In the genomic region with DNA sequence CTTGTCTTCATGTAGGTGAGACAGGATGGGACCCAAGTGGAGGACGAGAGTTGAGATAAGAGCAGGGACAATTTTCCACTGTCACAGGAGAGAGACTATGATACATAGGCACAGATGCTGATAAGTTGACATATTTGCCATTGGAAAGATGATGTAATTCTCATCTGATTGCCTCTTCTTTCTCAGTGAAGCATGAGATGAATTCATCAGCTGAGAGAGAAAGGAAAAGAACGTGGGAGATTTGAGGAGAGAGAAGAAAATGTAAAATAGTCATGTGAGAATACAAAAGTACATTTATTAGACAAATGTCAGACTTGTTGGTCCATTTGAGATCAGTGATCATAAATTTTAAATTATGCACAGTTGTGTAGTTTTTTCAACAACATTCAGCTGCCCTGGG, we compare ENCODE assay signal across 25 cellular contexts.
DNase-seq lines count a peak whose midpoint lies in the region; ATAC-seq, FAIRE-seq and TF ChIP-seq lines count a peak whose summit lies in the region.
"Had no signal": no experiment of that assay in that cellular context is flagged by ENCODE, and none has a peak within 500 bp of the region (broad histone marks: within the 10 kb centered on the region; RNA-seq: fewer than 3 reads in every experiment).

No MANE protein-coding gene starts in this region.

- H3K79me2 ChIP-seq in K562 (ENCODE audit: control insufficient read depth, insufficient read depth, low read length), result no peaks in the 10 kb centered on the region

- H3K4me1 ChIP-seq in A673 (ENCODE audit: insufficient read depth, low read length, poor library complexity, severe bottlenecking), result peaks cover 11% of the 10 kb centered on the region
- no peaks in the 10 kb centered on the region for H3K4me1 ChIP-seq in K562 (replicated peaks in 1 of 2; ENCODE audit: control insufficient read depth in 2 of 2, insufficient read depth in 2 of 2, low read length in 2 of 2)
- no peaks in the 10 kb centered on the region for H3K4me1 ChIP-seq in right cardiac atrium (ENCODE audit: control insufficient read depth, insufficient read depth, low read length)
- H3K4me1 ChIP-seq: HAP-1, Peyer's patch had no signal

- no TSS peak for BruUV-seq in A673 (replicated peaks; lab: Mats Ljungman, UMichigan)
- no TSS peak for BruUV-seq in K562 (replicated peaks; lab: Mats Ljungman, UMichigan)

- H3K4me3 ChIP-seq in A673 (ENCODE audit: low read depth, low read length, poor library complexity, severe bottlenecking), result no peak overlapping the region
- no peak overlapping the region for H3K4me3 ChIP-seq in K562
- H3K4me3 ChIP-seq in right cardiac atrium (ENCODE audit: low read length), result no peak overlapping the region
- H3K4me3 ChIP-seq: GM12878, HAP-1, Peyer's patch, SK-N-MC had no signal

- TF ChIP-seq CTCF in A673 (conservative IDR thresholded peaks at IDR 0.05; ENCODE audit: low read depth, low read length) (no peak), K562 (IDR thresholded peaks at IDR 0.05 in 2 of 3, conservative IDR thresholded peaks at IDR 0.05 in 1 of 3; ENCODE audit: insufficient read depth in 2 of 3, low read depth in 1 of 3, low read length in 3 of 3) (no peak)

- TF ChIP-seq POLR2A in K562 (conservative IDR thresholded peaks at IDR 0.05), result no peak

- H3K9ac ChIP-seq in K562 (ENCODE audit: insufficient read depth in 1 of 2, low read depth in 2 of 2, low read length in 2 of 2), result no peak overlapping the region

- H3K36me3 ChIP-seq in A673 (ENCODE audit: insufficient read depth, low read length, poor library complexity, severe bottlenecking) (no peaks in the 10 kb centered on the region), K562 (ENCODE audit: control insufficient read depth, insufficient read depth, low read length) (no peaks in the 10 kb centered on the region)
- H3K36me3 ChIP-seq: HAP-1, Peyer's patch had no signal

- POLR2A ChIA-PET in A673 (lab: Charles Lee; ENCODE audit: low non-redundant PET), result no interaction called here
- POLR2A ChIA-PET in K562 (lab: Yijun Ruan, JAX), result no interaction called here

- no peak for ATAC-seq in K562
- no peak for ATAC-seq in right cardiac atrium
- no peak for ATAC-seq in activated CD4-positive, CD25-positive, alpha-beta regulatory T cell treated with anti-CD3 and anti-CD28 coated beads, Interleukin-2, amount 50 U/mL, for 24 hours
- ATAC-seq: GM12878 had no signal

- FAIRE-seq in K562 (lab: Jason Lieb, UNC), result no peak
- FAIRE-seq: D721Med, GM12878 had no signal

- no peaks in the 10 kb centered on the region for H3K27me3 ChIP-seq in A673 (replicated peaks; ENCODE audit: insufficient read depth, low read depth, low read length, poor library complexity)
- no peaks in the 10 kb centered on the region for H3K27me3 ChIP-seq in K562 (ENCODE audit: control insufficient read depth in 2 of 2, insufficient read depth in 2 of 2, low read length in 2 of 2)
- H3K27me3 ChIP-seq in right cardiac atrium (ENCODE audit: control insufficient read depth, insufficient read depth), result no peaks in the 10 kb centered on the region
- H3K27me3 ChIP-seq: Peyer's patch had no signal

- 0% methylated on average over 2 of the region's 2 CpGs for WGBS in K562 (ENCODE audit: insufficient coverage, low coverage, missing lambda C conversion rate)
- 33% methylated on average over 2 of the region's 2 CpGs for WGBS in right cardiac atrium

- H3K9me1 ChIP-seq in K562 (ENCODE audit: control insufficient read depth, insufficient read depth, low read length), result no peaks in the 10 kb centered on the region

- H4K20me1 ChIP-seq in K562 (replicated peaks; ENCODE audit: control insufficient read depth, insufficient read depth, low read length), result no peaks in the 10 kb centered on the region

- CTCF ChIA-PET in A673 (lab: Charles Lee) (no interaction called here), K562 (lab: Yijun Ruan, JAX; ENCODE audit: low intra/inter-chr PET ratio) (no interaction called here)

- H3K27ac ChIP-seq in A673 (ENCODE audit: low read depth, low read length, poor library complexity, severe bottlenecking) (no peak overlapping the region), K562 (ENCODE audit: extremely low read depth, low read depth, low read length) (no peak overlapping the region), right cardiac atrium (ENCODE audit: low read length) (no peak overlapping the region)
- H3K27ac ChIP-seq: Peyer's patch, SK-N-MC had no signal

- H2AFZ ChIP-seq in K562 (ENCODE audit: low read depth, low read length), result no peak overlapping the region

- intact Hi-C loops in A673 (cut with micrococcal nuclease; ENCODE audit: unreplicated experiment), result no loop called here
- intact Hi-C loops in K562 (cut with micrococcal nuclease), result no loop called here
- intact Hi-C loops in right cardiac atrium (cut with DNase I), result no loop called here

- H3K4me2 ChIP-seq in K562 (ENCODE audit: insufficient read depth, low read length), result no peak overlapping the region

- DNase-seq in A673 (ENCODE audit: low spot score) (peak; percentile 7), DMS53 (lab: John Stamatoyannopoulos, UW) (peak; percentile 86), K562 (ENCODE audit: extremely low read depth in 1 of 4, low spot score in 3 of 4) (no peak), kidney tubule cell (ENCODE audit: low spot score) (peak; percentile 52), right cardiac atrium (no peak), Ammon's horn (ENCODE audit: low spot score) (no peak)
- DNase-seq: ACHN; CD4-positive, CD25-positive, alpha-beta regulatory T cell; DMS79; EL; GDM1; GOT3; Karpas-422; NCI-H1092 treated with DMSO at 0.1 percent for 48 hours; NCI-H1436; NCI-H2081 treated with DMSO at 0.1 percent for 48 hours; NCI-H526; OCI-M1; Peyer's patch; SHP77 treated with DMSO at 0.1 percent for 48 hours had no signal

- in situ Hi-C loops in K562 (cut with MboI), result no loop called here

- no peak for TF ChIP-seq EP300 in K562 (IDR thresholded peaks at IDR 0.05; ENCODE audit: low read length)

- no peaks in the 10 kb centered on the region for H3K9me3 ChIP-seq in A673 (ENCODE audit: low read depth, low read length, poor library complexity, severe bottlenecking)
- no peaks in the 10 kb centered on the region for H3K9me3 ChIP-seq in K562 (replicated peaks; ENCODE audit: control insufficient read depth, insufficient read depth, low read depth, low read length)
- no peaks in the 10 kb centered on the region for H3K9me3 ChIP-seq in right cardiac atrium (ENCODE audit: control insufficient read depth, low read length)
- H3K9me3 ChIP-seq: HAP-1, Peyer's patch had no signal

- no peak for TF ChIP-seq RAD21 in K562 (CRISPR knock-in tag; conservative IDR thresholded peaks at IDR 0.05 in 1 of 2, IDR thresholded peaks at IDR 0.05 in 1 of 2)

TF ChIP-seq in K562, 482 proteins besides CTCF, POLR2A, EP300 and RAD21:
- TF ChIP-seq, protein P1, sequence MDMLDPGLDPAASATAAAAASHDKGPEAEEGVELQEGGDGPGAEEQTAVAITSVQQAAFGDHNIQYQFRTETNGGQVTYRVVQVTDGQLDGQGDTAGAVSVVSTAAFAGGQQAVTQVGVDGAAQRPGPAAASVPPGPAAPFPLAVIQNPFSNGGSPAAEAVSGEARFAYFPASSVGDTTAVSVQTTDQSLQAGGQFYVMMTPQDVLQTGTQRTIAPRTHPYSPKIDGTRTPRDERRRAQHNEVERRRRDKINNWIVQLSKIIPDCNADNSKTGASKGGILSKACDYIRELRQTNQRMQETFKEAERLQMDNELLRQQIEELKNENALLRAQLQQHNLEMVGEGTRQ (CRISPR knock-in tag; IDR thresholded peaks at IDR 0.05), result no peak
- TF ChIP-seq TEAD4 (IDR thresholded peaks at IDR 0.05; ENCODE audit: low read length), result no peak
- TF ChIP-seq TEAD4 (CRISPR knock-in tag; IDR thresholded peaks at IDR 0.05; ENCODE audit: borderline replicate concordance), result no peak
- TF ChIP-seq, protein P2, sequence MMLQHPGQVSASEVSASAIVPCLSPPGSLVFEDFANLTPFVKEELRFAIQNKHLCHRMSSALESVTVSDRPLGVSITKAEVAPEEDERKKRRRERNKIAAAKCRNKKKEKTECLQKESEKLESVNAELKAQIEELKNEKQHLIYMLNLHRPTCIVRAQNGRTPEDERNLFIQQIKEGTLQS (IDR thresholded peaks at IDR 0.05), result 0 out of 2 replicates have a peak, but pooled peaks have one; percentile 12
- TF ChIP-seq, protein P2 (CRISPR knock-in tag; conservative IDR thresholded peaks at IDR 0.05), result no peak

Comparison
In these comparisons a context has a peak if more than half of its experiments do, and no peak if none do; other contexts are left out.
1. DNase-seq: peak in A673 (single experiment), DMS53 (single experiment) and kidney tubule cell (single experiment); none in K562 (0 of 4), right cardiac atrium (0 of 3) and Ammon's horn (single experiment).